Comparison of ENCODE assay signal across 3 cellular contexts in genomic region chr16:4301177-4301576, GRCh38.
TF ChIP-seq lines count a peak whose summit lies in the region.

No MANE protein-coding gene starts in this region.

TF ChIP-seq in HCT116, 20 proteins besides CTCF, POLR2A, EP300 and RAD21:
- TF ChIP-seq EZH2 (IDR thresholded peaks at IDR 0.05) (no peak), JUND (IDR thresholded peaks at IDR 0.05) (no peak), ELF1 (IDR thresholded peaks at IDR 0.05; ENCODE audit: borderline replicate concordance, low read depth) (no peak), CEBPB (IDR thresholded peaks at IDR 0.05; ENCODE audit: low read depth) (no peak), ZFX (IDR thresholded peaks at IDR 0.05) (no peak), CBX3 (IDR thresholded peaks at IDR 0.05; ENCODE audit: low read depth) (no peak), ATF3 (IDR thresholded peaks at IDR 0.05) (no peak), SP1 (IDR thresholded peaks at IDR 0.05; ENCODE audit: low read depth) (no peak), ZBTB33 (IDR thresholded peaks at IDR 0.05; ENCODE audit: extremely low read depth, insufficient replicate concordance, low read length) (no peak), EZH2phosphoT487 (IDR thresholded peaks at IDR 0.05; ENCODE audit: borderline replicate concordance) (no peak), FOSL1 (IDR thresholded peaks at IDR 0.05; ENCODE audit: low read depth) (no peak), ZNF274 (IDR thresholded peaks at IDR 0.05; ENCODE audit: low read depth, low read length) (no peak), MAX (IDR thresholded peaks at IDR 0.05) (no peak)

TF ChIP-seq in IMR-90, 13 proteins besides CTCF, POLR2A, EP300 and RAD21:
- TF ChIP-seq FOS (IDR thresholded peaks at IDR 0.05; ENCODE audit: low read depth, low read length) = no peak
- TF ChIP-seq MAFK (IDR thresholded peaks at IDR 0.05; ENCODE audit: low read depth, low read length) = no peak
- no peak for TF ChIP-seq ELK1 (IDR thresholded peaks at IDR 0.05; ENCODE audit: borderline replicate concordance, low read depth, low read length)
- no peak for TF ChIP-seq USF2 (IDR thresholded peaks at IDR 0.05; ENCODE audit: low read depth, low read length)
- TF ChIP-seq CEBPB (IDR thresholded peaks at IDR 0.05; ENCODE audit: low read depth, low read length) = no peak
- TF ChIP-seq RCOR1 (IDR thresholded peaks at IDR 0.05; ENCODE audit: insufficient replicate concordance, low read length) = no peak
- no peak for TF ChIP-seq RFX5 (IDR thresholded peaks at IDR 0.05; ENCODE audit: low read depth, low read length)
- TF ChIP-seq MAZ (IDR thresholded peaks at IDR 0.05; ENCODE audit: borderline replicate concordance, low read depth, low read length) = no peak
- no peak for TF ChIP-seq SMC3 (IDR thresholded peaks at IDR 0.05; ENCODE audit: low read depth, low read length)
- TF ChIP-seq BHLHE40 (IDR thresholded peaks at IDR 0.05; ENCODE audit: low read depth, low read length) = no peak
- TF ChIP-seq CHD1 (IDR thresholded peaks at IDR 0.05; ENCODE audit: low read depth, low read length) = no peak
- no peak for TF ChIP-seq NFE2L2 (IDR thresholded peaks at IDR 0.05; ENCODE audit: low read depth, low read length)
- no peak for TF ChIP-seq MXI1 (IDR thresholded peaks at IDR 0.05; ENCODE audit: borderline replicate concordance, low read depth, low read length)

TF ChIP-seq in K562, 482 proteins besides CTCF, POLR2A, EP300 and RAD21:
- TF ChIP-seq MTA3 (IDR thresholded peaks at IDR 0.05; ENCODE audit: borderline replicate concordance) (no peak), ZNF121 (CRISPR knock-in tag; conservative IDR thresholded peaks at IDR 0.05) (peak; percentile 53; the same call in 1 of the 2 replicates)
